Comparison of ENCODE assay signal across 14 cellular contexts in genomic region chr3:170368921-170369320, GRCh38. TPM values are rescaled to one million over a fixed set of nuclear protein-coding genes. Genes with fewer than 3 reads are reported as not detected.
DNase-seq lines count a peak whose midpoint lies in the region; ATAC-seq and TF ChIP-seq lines count a peak whose summit lies in the region.
"Had no signal": no experiment of that assay in that cellular context is flagged by ENCODE, and none has a peak within 500 bp of the region (broad histone marks: within the 10 kb centered on the region; RNA-seq: fewer than 3 reads in every experiment).

No MANE protein-coding gene starts in this region.

- H2AFZ ChIP-seq in DND-41 (ENCODE audit: low read depth, low read length), result no peak overlapping the region
- no peak overlapping the region for H2AFZ ChIP-seq in Loucy (ENCODE audit: low read length)
- H2AFZ ChIP-seq in osteoblast (ENCODE audit: low read length), result no peak overlapping the region

- TF ChIP-seq CTCF in DND-41 (IDR thresholded peaks at IDR 0.05; ENCODE audit: borderline replicate concordance, extremely low read depth, low read length, poor library complexity, severe bottlenecking), result peak; percentile 28
- TF ChIP-seq CTCF in Loucy (conservative IDR thresholded peaks at IDR 0.05; ENCODE audit: low read length), result peak; percentile 59
- TF ChIP-seq CTCF in dorsolateral prefrontal cortex (IDR thresholded peaks at IDR 0.05 in 54 of 56, conservative IDR thresholded peaks at IDR 0.05 in 2 of 56; ENCODE audit: low read depth in 1 of 56, partially characterized antibody in 56 of 56), result peak in 47 of 56 donors; percentile 15 to 63 (median 38)
- peak; percentile 50 for TF ChIP-seq CTCF in osteoblast (IDR thresholded peaks at IDR 0.05; ENCODE audit: extremely low read depth, low read depth, low read length)

- H3K27me3 ChIP-seq in DND-41 (ENCODE audit: insufficient read depth, low read length, poor library complexity), result no peaks in the 10 kb centered on the region
- no peaks in the 10 kb centered on the region for H3K27me3 ChIP-seq in Loucy (ENCODE audit: insufficient read depth, low read length, poor library complexity, severe bottlenecking)
- H3K27me3 ChIP-seq in dorsolateral prefrontal cortex, result no peaks in the 10 kb centered on the region
- no peaks in the 10 kb centered on the region for H3K27me3 ChIP-seq in osteoblast (ENCODE audit: insufficient read depth, low read length)
- H3K27me3 ChIP-seq: pancreas had no signal

- H3K9ac ChIP-seq in DND-41 (ENCODE audit: low read depth, low read length) (no peak overlapping the region), Loucy (ENCODE audit: low read depth, low read length, poor library complexity, severe bottlenecking) (no peak overlapping the region)

- H3F3A ChIP-seq in Loucy (ENCODE audit: low read depth), result no peaks in the 10 kb centered on the region

- no peaks in the 10 kb centered on the region for H3K9me3 ChIP-seq in DND-41 (ENCODE audit: insufficient read depth, low read length, severe bottlenecking)
- H3K9me3 ChIP-seq in Loucy (ENCODE audit: insufficient read depth, low read depth, low read length), result no peaks in the 10 kb centered on the region
- H3K9me3 ChIP-seq in osteoblast (ENCODE audit: low read depth, low read length), result no peaks in the 10 kb centered on the region
- H3K9me3 ChIP-seq: pancreas had no signal

- H3K36me3 ChIP-seq in DND-41 (ENCODE audit: insufficient read depth, low read length) (no peaks in the 10 kb centered on the region), Loucy (ENCODE audit: insufficient read depth, low read length) (no peaks in the 10 kb centered on the region), osteoblast (ENCODE audit: insufficient read depth, low read length) (peaks cover 41% of the 10 kb centered on the region)
- H3K36me3 ChIP-seq: pancreas had no signal

- ATAC-seq in DND-41 (ENCODE audit: insufficient read depth, low read depth) (no peak), GM21528 (IDR thresholded peaks at IDR 0.05; ENCODE audit: low FRiP score, unreplicated experiment) (no peak)
- ATAC-seq: pancreas had no signal

- 0 out of 2 replicates have a peak, but pooled peaks cover 4% of the 10 kb centered on the region for H3K79me2 ChIP-seq in DND-41 (ENCODE audit: insufficient read depth, low read length)
- peaks cover 52% of the 10 kb centered on the region for H3K79me2 ChIP-seq in Loucy (ENCODE audit: insufficient read depth, low read length)
- peaks cover 90% of the 10 kb centered on the region for H3K79me2 ChIP-seq in osteoblast (ENCODE audit: insufficient read depth, low read length)

- no peak for DNase-seq in DND-41
- DNase-seq in dorsolateral prefrontal cortex, result no peak
- no peak for DNase-seq in osteoblast (ENCODE audit: insufficient read length, low spot score, missing footprints)
- no peak for DNase-seq in cerebellum (ENCODE audit: low spot score)
- no peak for DNase-seq in DMS153 (lab: John Stamatoyannopoulos, UW)
- DNase-seq in stimulated activated CD4-positive, alpha-beta T cell treated with anti-CD3 and anti-CD28 coated beads, Interleukin-4, amount 100 ng/mL, for 1 hour, result no peak
- DNase-seq: anterior cingulate cortex, EL, NCI-H774, pancreas, T-helper 2 cell had no signal

- H3K4me2 ChIP-seq in DND-41 (ENCODE audit: insufficient read depth, low read length) (no peak overlapping the region), Loucy (ENCODE audit: low read depth, low read length, poor library complexity, severe bottlenecking) (peak overlapping the region; percentile 37), osteoblast (ENCODE audit: insufficient read depth, low read length) (no peak overlapping the region)

- H4K20me1 ChIP-seq in DND-41 (ENCODE audit: insufficient read depth, low read length), result no peaks in the 10 kb centered on the region
- no peaks in the 10 kb centered on the region for H4K20me1 ChIP-seq in Loucy (ENCODE audit: insufficient read depth, low read length, poor library complexity, severe bottlenecking)
- H4K20me1 ChIP-seq in osteoblast (ENCODE audit: insufficient read depth, low read length), result peaks cover 40% of the 10 kb centered on the region

- H3K27ac ChIP-seq in DND-41 (ENCODE audit: low read length) (no peak overlapping the region), dorsolateral prefrontal cortex (no peak overlapping the region), osteoblast (ENCODE audit: low read depth, low read length) (no peak overlapping the region)
- H3K27ac ChIP-seq: epithelial cell of prostate, pancreas had no signal

- H3K9me2 ChIP-seq in Loucy (replicated peaks; ENCODE audit: low read depth, low read length), result no peaks in the 10 kb centered on the region

- intact Hi-C loops in dorsolateral prefrontal cortex (cut with DNase I), result no loop called here

- H3K4me3 ChIP-seq in DND-41 (ENCODE audit: low read depth in 1 of 2, low read length in 2 of 2) (no peak overlapping the region), Loucy (ENCODE audit: low read length, poor library complexity, severe bottlenecking) (no peak overlapping the region), dorsolateral prefrontal cortex (no peak overlapping the region), osteoblast (ENCODE audit: insufficient read depth, low read length) (no peak overlapping the region)
- H3K4me3 ChIP-seq: pancreas had no signal

- H3K4me1 ChIP-seq in DND-41 (ENCODE audit: insufficient read depth, low read length) (0 out of 2 replicates have a peak, but pooled peaks cover 3% of the 10 kb centered on the region), Loucy (ENCODE audit: insufficient read depth, low read length, poor library complexity, severe bottlenecking) (peaks cover 14% of the 10 kb centered on the region), osteoblast (ENCODE audit: insufficient read depth, low read length) (peaks cover 11% of the 10 kb centered on the region)

RNA-seq across cellular contexts. Expression of gene SKIL, which starts 11.4 kb away (rescaled TPM):
- total RNA-seq in dorsolateral prefrontal cortex (10 to 100 TPM; 30.8 to 77.5 (median 52.6) TPM), osteoblast (68.4 and 69.8 TPM in 2 replicates), cerebellum (68.2 TPM)

RNA-seq across cellular contexts. Expression of gene CLDN11, which starts 49.7 kb away (rescaled TPM):
- total RNA-seq in dorsolateral prefrontal cortex (1,000 to 10,000 TPM in 1 of 120 experiments, 100 to 1,000 TPM in 95, 10 to 100 TPM in 24; 24.4 to 1,165 (median 178) TPM), osteoblast (33.9 and 50.3 TPM in 2 replicates), cerebellum (39.6 TPM)
